18 cellular contexts compared by ENCODE assay signal in the genomic region with DNA sequence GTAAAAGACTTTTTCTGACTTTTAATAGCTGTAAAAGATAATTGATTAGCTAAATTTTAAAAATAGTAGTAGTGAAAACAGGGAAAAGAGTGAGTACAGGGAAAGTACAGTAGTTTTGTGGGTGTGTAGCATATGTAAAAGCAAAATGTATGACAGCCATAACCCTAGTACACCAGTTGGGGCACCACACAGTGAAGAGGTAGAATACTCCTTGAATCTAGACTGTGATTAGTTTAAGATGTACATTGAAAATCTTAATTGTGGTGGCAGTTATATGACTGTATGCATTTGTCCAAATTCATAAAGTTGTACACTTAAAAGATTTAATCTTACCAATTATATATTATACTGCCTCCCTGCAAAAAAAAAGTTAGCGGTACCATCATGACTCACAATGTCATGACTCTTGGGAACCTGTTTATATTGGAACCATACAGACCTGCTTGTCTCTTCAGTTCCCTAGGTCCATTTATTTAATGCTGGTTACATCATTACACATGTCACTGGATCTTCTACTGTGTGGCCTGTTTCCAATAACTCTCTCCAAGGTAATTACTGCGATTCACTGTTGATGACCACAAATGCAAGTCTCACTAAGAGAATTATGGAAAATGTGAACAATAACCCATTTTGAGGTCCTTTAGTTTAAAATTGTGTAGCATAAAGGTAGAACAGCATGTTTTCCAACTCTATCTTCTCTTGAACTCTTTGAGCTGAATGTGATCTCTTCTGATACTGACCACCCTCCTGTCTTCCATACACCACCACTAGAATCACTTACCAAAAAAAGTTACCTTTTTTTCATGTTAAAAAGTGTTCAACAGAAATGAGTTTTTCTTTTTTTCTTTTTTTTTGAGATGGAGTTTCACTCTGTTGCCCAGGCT.
DNase-seq lines count a peak whose midpoint lies in the region; ATAC-seq and TF ChIP-seq lines count a peak whose summit lies in the region.
"Had no signal": no experiment of that assay in that cellular context is flagged by ENCODE, and none has a peak within 500 bp of the region (broad histone marks: within the 10 kb centered on the region; RNA-seq: fewer than 3 reads in every experiment).

No MANE protein-coding gene starts in this region.

- peaks cover 5% of the 10 kb centered on the region for H3K27me3 Mint-ChIP-seq in GM23338 (ENCODE audit: insufficient read depth, low read depth, poor library complexity)
- H3K27me3 Mint-ChIP-seq: natural killer cell treated with Interleukin-12 subunit alpha and Interleukin-12 subunit beta and Interleukin-15 and Interleukin-18, amount 100 ng/mL, for 72 hours had no signal

- H3K36me3 ChIP-seq in right lobe of liver (no peaks in the 10 kb centered on the region), GM23338 (ENCODE audit: insufficient read depth) (no peaks in the 10 kb centered on the region)
- H3K36me3 ChIP-seq: SJCRH30 had no signal

- H3K4me3 Mint-ChIP-seq in GM23338 = no peak overlapping the region
- H3K4me3 Mint-ChIP-seq: natural killer cell treated with Interleukin-12 subunit alpha and Interleukin-12 subunit beta and Interleukin-15 and Interleukin-18, amount 100 ng/mL, for 72 hours had no signal

- H3K4me1 Mint-ChIP-seq in GM23338 = no peaks in the 10 kb centered on the region

- H2AFZ ChIP-seq in GM23338 = no peak overlapping the region

- no peak overlapping the region for H3K4me3 ChIP-seq in right lobe of liver
- no peak overlapping the region for H3K4me3 ChIP-seq in GM23338
- H3K4me3 ChIP-seq: SJCRH30 had no signal

- no peaks in the 10 kb centered on the region for H4K20me1 ChIP-seq in GM23338 (replicated peaks; ENCODE audit: insufficient read depth)

- no peak for TF ChIP-seq POLR2A in right lobe of liver (IDR thresholded peaks at IDR 0.05)

- no peaks in the 10 kb centered on the region for H3F3A ChIP-seq in GM23338 (replicated peaks; ENCODE audit: low read depth)

- ATAC-seq in right lobe of liver = peak; percentile 73 to 81 (median 75)
- no peak for ATAC-seq in GM23338
- ATAC-seq: natural killer cell treated with Interleukin-12 subunit alpha and Interleukin-12 subunit beta and Interleukin-15 and Interleukin-18, amount 100 ng/mL, for 72 hours had no signal

- H3K27ac ChIP-seq in right lobe of liver = peak overlapping the region in 2 of 3 donors; percentile 43 to 60
- no peak overlapping the region for H3K27ac ChIP-seq in GM23338 (ENCODE audit: low read depth)
- H3K27ac ChIP-seq: 22Rv1, SJCRH30 had no signal

- 47% methylated on average over 2 of the region's 2 CpGs for WGBS in right lobe of liver (ENCODE audit: insufficient coverage, low coverage, low lambda C conversion rate, missing lambda C conversion rate)

- 0 out of 2 replicates have a peak, but pooled peaks cover 4% of the 10 kb centered on the region for H3K9me2 ChIP-seq in GM23338 (ENCODE audit: insufficient read depth)

- H3K9me3 ChIP-seq in right lobe of liver = no peaks in the 10 kb centered on the region
- H3K9me3 ChIP-seq: SJCRH30 had no signal

- H3K9me3 Mint-ChIP-seq in GM23338 = no peaks in the 10 kb centered on the region
- H3K9me3 Mint-ChIP-seq: natural killer cell treated with Interleukin-12 subunit alpha and Interleukin-12 subunit beta and Interleukin-15 and Interleukin-18, amount 100 ng/mL, for 72 hours had no signal

- H3K27me3 ChIP-seq in right lobe of liver (no peaks in the 10 kb centered on the region), GM23338 (ENCODE audit: insufficient read depth) (no peaks in the 10 kb centered on the region)
- H3K27me3 ChIP-seq: SJCRH30 had no signal

- intact Hi-C loops in right lobe of liver (cut with DNase I) = no loop called here

- H3K79me2 ChIP-seq in GM23338 (replicated peaks; ENCODE audit: insufficient read depth) = no peaks in the 10 kb centered on the region

- no peaks in the 10 kb centered on the region for H3K36me3 Mint-ChIP-seq in GM23338 (ENCODE audit: low read depth)
- H3K36me3 Mint-ChIP-seq: natural killer cell treated with Interleukin-12 subunit alpha and Interleukin-12 subunit beta and Interleukin-15 and Interleukin-18, amount 100 ng/mL, for 72 hours had no signal

- no peak overlapping the region for H3K27ac Mint-ChIP-seq in GM23338
- H3K27ac Mint-ChIP-seq: natural killer cell treated with Interleukin-12 subunit alpha and Interleukin-12 subunit beta and Interleukin-15 and Interleukin-18, amount 100 ng/mL, for 72 hours had no signal

- peak; percentile 46 for DNase-seq in DMS53 (lab: John Stamatoyannopoulos, UW)
- DNase-seq in DMS53 treated with DMSO at 0.1 percent for 48 hours (lab: John Stamatoyannopoulos, UW; ENCODE audit: unreplicated experiment) = no peak
- DNase-seq in HCEC 1CT = peak; percentile 4
- peak; percentile 49 for DNase-seq in astrocyte of the hippocampus (ENCODE audit: low read depth, low spot score)
- DNase-seq in right lobe of liver = no peak
- no peak for DNase-seq in CD1c-positive myeloid dendritic cell (ENCODE audit: extremely low spot score)
- DNase-seq in NCI-H146 (lab: John Stamatoyannopoulos, UW) = no peak
- no peak for DNase-seq in GM23338 (ENCODE audit: low spot score)
- DNase-seq: activated gamma-delta T cell treated with Interleukin-2 at 50 U/mL for 16 hours; COR-L47; hypothalamus; NCI-H1105; SJCRH30; stimulated activated CD4-positive, alpha-beta T cell treated with anti-CD3 and anti-CD28 coated beads, Interleukin-1b, Interleukin-23, amount 100 ng/mL, for 48 hours; stimulated activated CD8-positive, alpha-beta memory T cell treated with anti-CD3 and anti-CD28 coated beads, Interleukin-4, amount 100 ng/mL, for 48 hours; T-helper 9 cell had no signal

- TF ChIP-seq CTCF in right lobe of liver (IDR thresholded peaks at IDR 0.05) (no peak), GM23338 (conservative IDR thresholded peaks at IDR 0.05; ENCODE audit: low read depth in 2 of 2) (no peak)

- H3K4me1 ChIP-seq in right lobe of liver (peaks cover 0 to 23% (median 7%) of the 10 kb centered on the region in 4 donors), GM23338 (ENCODE audit: insufficient read depth) (no peaks in the 10 kb centered on the region)
- H3K4me1 ChIP-seq: SJCRH30 had no signal

- no peak overlapping the region for H3K4me2 ChIP-seq in GM23338

TF ChIP-seq in GM23338, 12 proteins besides CTCF, POLR2A, EP300 and RAD21:
- TF ChIP-seq JUNB (IDR thresholded peaks at IDR 0.05; ENCODE audit: unreplicated experiment) (no peak), EZH2 (IDR thresholded peaks at IDR 0.05; ENCODE audit: low read depth, unreplicated experiment) (no peak)
- TF ChIP-seq, protein P1, sequence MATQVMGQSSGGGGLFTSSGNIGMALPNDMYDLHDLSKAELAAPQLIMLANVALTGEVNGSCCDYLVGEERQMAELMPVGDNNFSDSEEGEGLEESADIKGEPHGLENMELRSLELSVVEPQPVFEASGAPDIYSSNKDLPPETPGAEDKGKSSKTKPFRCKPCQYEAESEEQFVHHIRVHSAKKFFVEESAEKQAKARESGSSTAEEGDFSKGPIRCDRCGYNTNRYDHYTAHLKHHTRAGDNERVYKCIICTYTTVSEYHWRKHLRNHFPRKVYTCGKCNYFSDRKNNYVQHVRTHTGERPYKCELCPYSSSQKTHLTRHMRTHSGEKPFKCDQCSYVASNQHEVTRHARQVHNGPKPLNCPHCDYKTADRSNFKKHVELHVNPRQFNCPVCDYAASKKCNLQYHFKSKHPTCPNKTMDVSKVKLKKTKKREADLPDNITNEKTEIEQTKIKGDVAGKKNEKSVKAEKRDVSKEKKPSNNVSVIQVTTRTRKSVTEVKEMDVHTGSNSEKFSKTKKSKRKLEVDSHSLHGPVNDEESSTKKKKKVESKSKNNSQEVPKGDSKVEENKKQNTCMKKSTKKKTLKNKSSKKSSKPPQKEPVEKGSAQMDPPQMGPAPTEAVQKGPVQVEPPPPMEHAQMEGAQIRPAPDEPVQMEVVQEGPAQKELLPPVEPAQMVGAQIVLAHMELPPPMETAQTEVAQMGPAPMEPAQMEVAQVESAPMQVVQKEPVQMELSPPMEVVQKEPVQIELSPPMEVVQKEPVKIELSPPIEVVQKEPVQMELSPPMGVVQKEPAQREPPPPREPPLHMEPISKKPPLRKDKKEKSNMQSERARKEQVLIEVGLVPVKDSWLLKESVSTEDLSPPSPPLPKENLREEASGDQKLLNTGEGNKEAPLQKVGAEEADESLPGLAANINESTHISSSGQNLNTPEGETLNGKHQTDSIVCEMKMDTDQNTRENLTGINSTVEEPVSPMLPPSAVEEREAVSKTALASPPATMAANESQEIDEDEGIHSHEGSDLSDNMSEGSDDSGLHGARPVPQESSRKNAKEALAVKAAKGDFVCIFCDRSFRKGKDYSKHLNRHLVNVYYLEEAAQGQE (IDR thresholded peaks at IDR 0.05; ENCODE audit: unreplicated experiment) = no peak

Comparison
In these comparisons a context has a peak if more than half of its experiments do, and no peak if none do; other contexts are left out.
1. DNase-seq: peak in DMS53 (single experiment), HCEC 1CT (single experiment) and astrocyte of the hippocampus (single experiment); none in DMS53 treated with DMSO at 0.1 percent for 48 hours (single experiment), right lobe of liver (0 of 3), CD1c-positive myeloid dendritic cell (single experiment), NCI-H146 (single experiment) and GM23338 (single experiment).